ENCODE assay signal across 8 cellular contexts in the genomic region with DNA sequence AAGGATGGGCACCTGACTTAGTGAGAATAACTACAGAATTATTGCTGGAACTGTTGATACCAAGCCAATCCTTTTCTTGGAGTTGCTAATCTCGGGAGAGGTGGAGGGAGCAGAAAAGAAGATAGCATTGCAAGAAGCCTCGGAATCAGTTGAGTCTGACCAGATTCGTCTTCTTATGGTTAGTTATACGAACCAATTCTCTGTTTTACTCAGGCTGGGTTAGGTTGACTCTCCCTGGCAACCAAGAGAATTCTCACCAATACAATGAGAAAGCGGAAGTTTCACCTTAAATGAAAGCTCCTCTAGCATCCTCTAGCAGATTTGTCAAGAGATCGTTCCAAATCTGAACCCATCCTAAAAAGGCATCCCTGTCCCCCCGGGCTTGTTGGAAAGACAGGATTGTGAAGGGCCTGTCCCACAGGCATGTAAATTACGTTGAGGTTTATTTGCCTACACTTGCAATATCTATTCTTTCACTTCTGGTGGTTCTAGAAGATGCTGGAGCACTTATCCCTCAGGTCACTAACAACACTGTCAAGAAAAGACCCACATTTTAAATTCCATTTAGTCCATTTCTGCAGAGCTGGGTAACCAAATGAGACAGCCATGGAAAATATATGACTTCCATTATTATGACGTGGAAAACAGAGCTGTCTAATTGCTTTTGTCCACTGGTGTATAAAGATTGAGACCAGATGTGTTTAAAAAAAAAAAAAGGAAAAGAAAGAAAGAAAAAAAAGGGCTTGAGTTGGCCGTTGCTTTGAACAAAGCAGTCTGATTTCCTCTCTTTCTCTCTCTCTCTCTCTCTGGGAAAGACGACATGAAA. TPM values are rescaled to one million over a fixed set of nuclear protein-coding genes. Genes with fewer than 3 reads are reported as not detected.
DNase-seq lines count a peak whose midpoint lies in the region; ATAC-seq, FAIRE-seq and TF ChIP-seq lines count a peak whose summit lies in the region.

No MANE protein-coding gene starts in this region.

- H4K20me1 ChIP-seq in osteoblast (ENCODE audit: insufficient read depth, low read length): no peaks in the 10 kb centered on the region

- H3K9me3 ChIP-seq in osteoblast (ENCODE audit: low read depth, low read length): no peaks in the 10 kb centered on the region

- TF ChIP-seq CTCF in osteoblast (IDR thresholded peaks at IDR 0.05; ENCODE audit: extremely low read depth, low read depth, low read length): no peak

- H3K4me3 ChIP-seq in osteoblast (ENCODE audit: insufficient read depth, low read length): peak overlapping the region; percentile 61

- H2AFZ ChIP-seq in osteoblast (ENCODE audit: low read length): peak overlapping the region; percentile 83

- H3K27me3 ChIP-seq in osteoblast (ENCODE audit: insufficient read depth, low read length): no peaks in the 10 kb centered on the region

- H3K4me1 ChIP-seq in osteoblast (ENCODE audit: insufficient read depth, low read length): peaks cover 10% of the 10 kb centered on the region

- ATAC-seq in GM18858 (IDR thresholded peaks at IDR 0.05; ENCODE audit: unreplicated experiment) (peak; percentile 86), HG02588 (IDR thresholded peaks at IDR 0.05; ENCODE audit: unreplicated experiment) (peak; percentile 79), SK-N-SH treated with all-trans-retinoic acid at 6 μM for 48 hours (peak; percentile 86)

- intact Hi-C loops in head of caudate nucleus (cut with DNase I): no loop called here

- H3K36me3 ChIP-seq in osteoblast (ENCODE audit: insufficient read depth, low read length): no peaks in the 10 kb centered on the region

- FAIRE-seq in HTR-8/SVneo (lab: Jason Lieb, UNC): no peak

- peak overlapping the region; percentile 18 for H3K27ac ChIP-seq in osteoblast (ENCODE audit: low read depth, low read length)

- peak overlapping the region; percentile 81 for H3K4me2 ChIP-seq in osteoblast (ENCODE audit: insufficient read depth, low read length)

- no peaks in the 10 kb centered on the region for H3K79me2 ChIP-seq in osteoblast (ENCODE audit: insufficient read depth, low read length)

- DNase-seq in osteoblast (ENCODE audit: insufficient read length, low spot score, missing footprints): no peak
- DNase-seq in HTR-8/SVneo (ENCODE audit: insufficient read length, low spot score): no peak
- no peak for DNase-seq in SW 1271 (lab: John Stamatoyannopoulos, UW)
- DNase-seq in head of caudate nucleus: no peak
- no peak for DNase-seq in NCI-H1092 treated with DMSO at 0.1 percent for 48 hours (lab: John Stamatoyannopoulos, UW)

TF ChIP-seq in SK-N-SH treated with all-trans-retinoic acid at 6 μM for 48 hours, 23 proteins besides CTCF, POLR2A, EP300 and RAD21:
- TF ChIP-seq TOX (CRISPR knock-in tag; IDR thresholded peaks at IDR 0.05; ENCODE audit: borderline replicate concordance) (no peak), SNAI2 (CRISPR knock-in tag; IDR thresholded peaks at IDR 0.05) (no peak), ZNF565 (CRISPR knock-in tag; conservative IDR thresholded peaks at IDR 0.05; ENCODE audit: low read depth) (no peak), RARB (CRISPR knock-in tag; IDR thresholded peaks at IDR 0.05) (no peak), TCF4 (CRISPR knock-in tag; IDR thresholded peaks at IDR 0.05; ENCODE audit: borderline replicate concordance) (no peak), PATZ1 (CRISPR knock-in tag; IDR thresholded peaks at IDR 0.05; ENCODE audit: borderline replicate concordance) (no peak), OSR1 (CRISPR knock-in tag; IDR thresholded peaks at IDR 0.05) (no peak), POU6F1 (CRISPR knock-in tag; IDR thresholded peaks at IDR 0.05; ENCODE audit: borderline replicate concordance, low read depth) (no peak), ISL1 (CRISPR knock-in tag; IDR thresholded peaks at IDR 0.05) (peak; percentile 33; the same call in 1 of the 2 replicates), CSRNP3 (CRISPR knock-in tag; IDR thresholded peaks at IDR 0.05) (no peak)
- TF ChIP-seq, protein P1, sequence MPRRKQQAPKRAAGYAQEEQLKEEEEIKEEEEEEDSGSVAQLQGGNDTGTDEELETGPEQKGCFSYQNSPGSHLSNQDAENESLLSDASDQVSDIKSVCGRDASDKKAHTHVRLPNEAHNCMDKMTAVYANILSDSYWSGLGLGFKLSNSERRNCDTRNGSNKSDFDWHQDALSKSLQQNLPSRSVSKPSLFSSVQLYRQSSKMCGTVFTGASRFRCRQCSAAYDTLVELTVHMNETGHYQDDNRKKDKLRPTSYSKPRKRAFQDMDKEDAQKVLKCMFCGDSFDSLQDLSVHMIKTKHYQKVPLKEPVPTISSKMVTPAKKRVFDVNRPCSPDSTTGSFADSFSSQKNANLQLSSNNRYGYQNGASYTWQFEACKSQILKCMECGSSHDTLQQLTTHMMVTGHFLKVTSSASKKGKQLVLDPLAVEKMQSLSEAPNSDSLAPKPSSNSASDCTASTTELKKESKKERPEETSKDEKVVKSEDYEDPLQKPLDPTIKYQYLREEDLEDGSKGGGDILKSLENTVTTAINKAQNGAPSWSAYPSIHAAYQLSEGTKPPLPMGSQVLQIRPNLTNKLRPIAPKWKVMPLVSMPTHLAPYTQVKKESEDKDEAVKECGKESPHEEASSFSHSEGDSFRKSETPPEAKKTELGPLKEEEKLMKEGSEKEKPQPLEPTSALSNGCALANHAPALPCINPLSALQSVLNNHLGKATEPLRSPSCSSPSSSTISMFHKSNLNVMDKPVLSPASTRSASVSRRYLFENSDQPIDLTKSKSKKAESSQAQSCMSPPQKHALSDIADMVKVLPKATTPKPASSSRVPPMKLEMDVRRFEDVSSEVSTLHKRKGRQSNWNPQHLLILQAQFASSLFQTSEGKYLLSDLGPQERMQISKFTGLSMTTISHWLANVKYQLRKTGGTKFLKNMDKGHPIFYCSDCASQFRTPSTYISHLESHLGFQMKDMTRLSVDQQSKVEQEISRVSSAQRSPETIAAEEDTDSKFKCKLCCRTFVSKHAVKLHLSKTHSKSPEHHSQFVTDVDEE (CRISPR knock-in tag; IDR thresholded peaks at IDR 0.05): peak; percentile 70; the same call in 1 of the 2 replicates
- TF ChIP-seq, protein P2, sequence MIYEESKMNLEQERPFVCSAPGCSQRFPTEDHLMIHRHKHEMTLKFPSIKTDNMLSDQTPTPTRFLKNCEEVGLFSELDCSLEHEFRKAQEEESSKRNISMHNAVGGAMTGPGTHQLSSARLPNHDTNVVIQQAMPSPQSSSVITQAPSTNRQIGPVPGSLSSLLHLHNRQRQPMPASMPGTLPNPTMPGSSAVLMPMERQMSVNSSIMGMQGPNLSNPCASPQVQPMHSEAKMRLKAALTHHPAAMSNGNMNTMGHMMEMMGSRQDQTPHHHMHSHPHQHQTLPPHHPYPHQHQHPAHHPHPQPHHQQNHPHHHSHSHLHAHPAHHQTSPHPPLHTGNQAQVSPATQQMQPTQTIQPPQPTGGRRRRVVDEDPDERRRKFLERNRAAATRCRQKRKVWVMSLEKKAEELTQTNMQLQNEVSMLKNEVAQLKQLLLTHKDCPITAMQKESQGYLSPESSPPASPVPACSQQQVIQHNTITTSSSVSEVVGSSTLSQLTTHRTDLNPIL (CRISPR knock-in tag; IDR thresholded peaks at IDR 0.05; ENCODE audit: low read depth): no peak

RNA-seq across cellular contexts. Expression of gene UBE2E1, which starts 43.3 kb away (rescaled TPM):
- 89.0 and 98.1 TPM in 2 replicates for total RNA-seq in osteoblast
